Comparison of ENCODE assay signal across 1 cellular context in genomic region chr19:8721334-8721733, GRCh38.
TF ChIP-seq lines count a peak whose summit lies in the region.

A gene with protein sequence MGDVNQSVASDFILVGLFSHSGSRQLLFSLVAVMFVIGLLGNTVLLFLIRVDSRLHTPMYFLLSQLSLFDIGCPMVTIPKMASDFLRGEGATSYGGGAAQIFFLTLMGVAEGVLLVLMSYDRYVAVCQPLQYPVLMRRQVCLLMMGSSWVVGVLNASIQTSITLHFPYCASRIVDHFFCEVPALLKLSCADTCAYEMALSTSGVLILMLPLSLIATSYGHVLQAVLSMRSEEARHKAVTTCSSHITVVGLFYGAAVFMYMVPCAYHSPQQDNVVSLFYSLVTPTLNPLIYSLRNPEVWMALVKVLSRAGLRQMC (plus strand): TSS chr19:8721634. CDS start chr19:8731029, 9,395 bp downstream.

TF ChIP-seq in K562, 482 proteins besides CTCF, POLR2A, EP300 and RAD21:
- TF ChIP-seq ZC3H11A (IDR thresholded peaks at IDR 0.05; ENCODE audit: low read depth, low read length) (no peak), NFIC (IDR thresholded peaks at IDR 0.05) (0 out of 2 replicates have a peak, but pooled peaks have one; percentile 9)
